1 cellular context compared by ENCODE assay signal in the genomic region with DNA sequence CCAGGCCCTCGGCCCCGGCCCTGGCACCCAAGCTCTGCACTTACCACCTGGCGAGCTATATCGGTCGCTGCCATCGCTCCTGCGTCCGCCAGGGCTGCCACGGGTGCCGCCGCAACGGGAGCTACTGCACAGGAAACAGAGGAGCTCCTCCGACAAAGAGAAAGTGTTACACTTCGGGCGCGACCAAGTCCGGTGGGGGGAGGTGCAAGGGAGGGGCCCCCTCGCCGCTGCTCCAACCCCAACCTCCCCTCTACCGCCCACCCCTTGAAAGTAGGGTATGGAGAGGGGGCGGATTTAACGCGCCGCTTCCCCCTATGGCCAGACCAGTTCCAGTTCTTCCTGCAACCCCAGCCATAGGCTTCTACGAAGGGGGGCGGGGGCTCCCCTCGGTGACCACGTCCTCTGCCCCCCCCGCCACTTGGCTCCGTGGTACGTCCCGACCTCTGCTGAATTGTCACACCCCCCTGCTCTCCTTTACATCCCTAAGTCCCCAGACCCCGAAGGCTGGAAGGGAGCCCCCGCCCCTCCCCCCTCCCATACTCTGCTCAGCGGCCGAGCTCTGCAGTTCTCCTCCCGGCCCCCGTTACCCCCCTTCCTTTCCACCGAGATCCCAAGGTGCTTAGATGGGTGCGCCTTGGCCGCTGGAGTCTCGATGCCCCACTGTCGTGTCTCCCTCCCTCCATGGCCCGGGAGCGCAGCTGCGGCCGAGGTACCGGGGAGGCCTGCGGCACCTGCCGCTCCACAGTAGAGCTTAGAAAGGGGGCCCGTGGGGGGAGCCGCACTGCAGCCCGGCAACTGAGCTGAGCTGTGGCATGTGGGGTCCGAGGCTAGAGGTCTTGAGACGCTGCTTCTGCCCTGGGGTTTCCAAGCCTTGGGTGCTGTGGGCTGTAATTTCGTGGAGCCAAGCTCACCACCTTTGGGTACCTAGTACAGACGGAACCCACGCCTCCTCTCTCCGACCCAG.
TF ChIP-seq lines count a peak whose summit lies in the region.

Gene SEPTIN6, minus strand, starts transcription at position 137 of the 964 bp plus-strand sequence. Its CDS starts 63 bp downstream, at position 74.

TF ChIP-seq in GM12878, 131 proteins besides CTCF, POLR2A, EP300 and RAD21 (continued from another document and continues in another):
- TF ChIP-seq USF1 (IDR thresholded peaks at IDR 0.05; ENCODE audit: borderline replicate concordance, extremely low read length, insufficient read depth, low read depth, low read length) (no peak), SRF (IDR thresholded peaks at IDR 0.05; ENCODE audit: low read depth in 2 of 2, low read length in 2 of 2) (no peak), MYC (IDR thresholded peaks at IDR 0.05; ENCODE audit: insufficient read depth, insufficient read length, insufficient replicate concordance, low read length, severe bottlenecking) (no peak), CHD1 (IDR thresholded peaks at IDR 0.05; ENCODE audit: low read depth, low read length) (peak; percentile 95; the same call in 1 of the 2 replicates), TCF12 (IDR thresholded peaks at IDR 0.05; ENCODE audit: low read depth, low read length) (no peak), TAF1 (IDR thresholded peaks at IDR 0.05; ENCODE audit: borderline replicate concordance, low read depth, low read length) (peak; percentile 92), POLR2AphosphoS5 (IDR thresholded peaks at IDR 0.05; ENCODE audit: low read length) (peak; percentile 94), POLR2AphosphoS2 (IDR thresholded peaks at IDR 0.05; ENCODE audit: low read depth, low read length) (peak; percentile 87), YBX1 (IDR thresholded peaks at IDR 0.05) (no peak), RAD51 (IDR thresholded peaks at IDR 0.05) (no peak), NR2C1 (IDR thresholded peaks at IDR 0.05) (0 out of 2 replicates have a peak, but pooled peaks have one; percentile 25), ZNF687 (IDR thresholded peaks at IDR 0.05) (peak; percentile 55; the same call in 1 of the 2 replicates), RBBP5 (conservative IDR thresholded peaks at IDR 0.05) (no peak), MEF2B (IDR thresholded peaks at IDR 0.05; ENCODE audit: partially characterized antibody, poor library complexity, severe bottlenecking) (peak; percentile 45), CUX1 (IDR thresholded peaks at IDR 0.05; ENCODE audit: insufficient replicate concordance, low read depth, low read length) (no peak), STAT3 (IDR thresholded peaks at IDR 0.05; ENCODE audit: low read depth, low read length) (no peak), SPI1 (IDR thresholded peaks at IDR 0.05; ENCODE audit: borderline replicate concordance, insufficient read depth, low read depth, low read length) (no peak), NBN (IDR thresholded peaks at IDR 0.05) (peak; percentile 93), EZH2 (IDR thresholded peaks at IDR 0.05; ENCODE audit: borderline replicate concordance, control insufficient read depth, low read depth, low read length) (no peak), BHLHE40 (IDR thresholded peaks at IDR 0.05; ENCODE audit: borderline replicate concordance in 1 of 2, low read depth in 2 of 2, low read length in 1 of 2) (peak; percentile 77 to 87), ZSCAN29 (IDR thresholded peaks at IDR 0.05) (no peak), NFYA (IDR thresholded peaks at IDR 0.05; ENCODE audit: borderline replicate concordance, low read depth, low read length) (no peak), SP1 (IDR thresholded peaks at IDR 0.05; ENCODE audit: low read depth, low read length) (peak; percentile 55), ZNF384 (IDR thresholded peaks at IDR 0.05; ENCODE audit: borderline replicate concordance, low read depth, low read length) (no peak), ZNF622 (IDR thresholded peaks at IDR 0.05) (no peak), KLF5 (IDR thresholded peaks at IDR 0.05; ENCODE audit: partially characterized antibody) (peak; percentile 97)
- TF ChIP-seq, protein P1, sequence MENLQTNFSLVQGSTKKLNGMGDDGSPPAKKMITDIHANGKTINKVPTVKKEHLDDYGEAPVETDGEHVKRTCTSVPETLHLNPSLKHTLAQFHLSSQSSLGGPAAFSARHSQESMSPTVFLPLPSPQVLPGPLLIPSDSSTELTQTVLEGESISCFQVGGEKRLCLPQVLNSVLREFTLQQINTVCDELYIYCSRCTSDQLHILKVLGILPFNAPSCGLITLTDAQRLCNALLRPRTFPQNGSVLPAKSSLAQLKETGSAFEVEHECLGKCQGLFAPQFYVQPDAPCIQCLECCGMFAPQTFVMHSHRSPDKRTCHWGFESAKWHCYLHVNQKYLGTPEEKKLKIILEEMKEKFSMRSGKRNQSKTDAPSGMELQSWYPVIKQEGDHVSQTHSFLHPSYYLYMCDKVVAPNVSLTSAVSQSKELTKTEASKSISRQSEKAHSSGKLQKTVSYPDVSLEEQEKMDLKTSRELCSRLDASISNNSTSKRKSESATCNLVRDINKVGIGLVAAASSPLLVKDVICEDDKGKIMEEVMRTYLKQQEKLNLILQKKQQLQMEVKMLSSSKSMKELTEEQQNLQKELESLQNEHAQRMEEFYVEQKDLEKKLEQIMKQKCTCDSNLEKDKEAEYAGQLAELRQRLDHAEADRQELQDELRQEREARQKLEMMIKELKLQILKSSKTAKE (IDR thresholded peaks at IDR 0.05; ENCODE audit: low read depth, poor library complexity, severe bottlenecking) = peak; percentile 88
- TF ChIP-seq, protein P2, sequence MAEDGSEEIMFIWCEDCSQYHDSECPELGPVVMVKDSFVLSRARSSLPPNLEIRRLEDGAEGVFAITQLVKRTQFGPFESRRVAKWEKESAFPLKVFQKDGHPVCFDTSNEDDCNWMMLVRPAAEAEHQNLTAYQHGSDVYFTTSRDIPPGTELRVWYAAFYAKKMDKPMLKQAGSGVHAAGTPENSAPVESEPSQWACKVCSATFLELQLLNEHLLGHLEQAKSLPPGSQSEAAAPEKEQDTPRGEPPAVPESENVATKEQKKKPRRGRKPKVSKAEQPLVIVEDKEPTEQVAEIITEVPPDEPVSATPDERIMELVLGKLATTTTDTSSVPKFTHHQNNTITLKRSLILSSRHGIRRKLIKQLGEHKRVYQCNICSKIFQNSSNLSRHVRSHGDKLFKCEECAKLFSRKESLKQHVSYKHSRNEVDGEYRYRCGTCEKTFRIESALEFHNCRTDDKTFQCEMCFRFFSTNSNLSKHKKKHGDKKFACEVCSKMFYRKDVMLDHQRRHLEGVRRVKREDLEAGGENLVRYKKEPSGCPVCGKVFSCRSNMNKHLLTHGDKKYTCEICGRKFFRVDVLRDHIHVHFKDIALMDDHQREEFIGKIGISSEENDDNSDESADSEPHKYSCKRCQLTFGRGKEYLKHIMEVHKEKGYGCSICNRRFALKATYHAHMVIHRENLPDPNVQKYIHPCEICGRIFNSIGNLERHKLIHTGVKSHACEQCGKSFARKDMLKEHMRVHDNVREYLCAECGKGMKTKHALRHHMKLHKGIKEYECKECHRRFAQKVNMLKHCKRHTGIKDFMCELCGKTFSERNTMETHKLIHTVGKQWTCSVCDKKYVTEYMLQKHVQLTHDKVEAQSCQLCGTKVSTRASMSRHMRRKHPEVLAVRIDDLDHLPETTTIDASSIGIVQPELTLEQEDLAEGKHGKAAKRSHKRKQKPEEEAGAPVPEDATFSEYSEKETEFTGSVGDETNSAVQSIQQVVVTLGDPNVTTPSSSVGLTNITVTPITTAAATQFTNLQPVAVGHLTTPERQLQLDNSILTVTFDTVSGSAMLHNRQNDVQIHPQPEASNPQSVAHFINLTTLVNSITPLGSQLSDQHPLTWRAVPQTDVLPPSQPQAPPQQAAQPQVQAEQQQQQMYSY (CRISPR knock-in tag; IDR thresholded peaks at IDR 0.05) = no peak
- TF ChIP-seq, protein P3, sequence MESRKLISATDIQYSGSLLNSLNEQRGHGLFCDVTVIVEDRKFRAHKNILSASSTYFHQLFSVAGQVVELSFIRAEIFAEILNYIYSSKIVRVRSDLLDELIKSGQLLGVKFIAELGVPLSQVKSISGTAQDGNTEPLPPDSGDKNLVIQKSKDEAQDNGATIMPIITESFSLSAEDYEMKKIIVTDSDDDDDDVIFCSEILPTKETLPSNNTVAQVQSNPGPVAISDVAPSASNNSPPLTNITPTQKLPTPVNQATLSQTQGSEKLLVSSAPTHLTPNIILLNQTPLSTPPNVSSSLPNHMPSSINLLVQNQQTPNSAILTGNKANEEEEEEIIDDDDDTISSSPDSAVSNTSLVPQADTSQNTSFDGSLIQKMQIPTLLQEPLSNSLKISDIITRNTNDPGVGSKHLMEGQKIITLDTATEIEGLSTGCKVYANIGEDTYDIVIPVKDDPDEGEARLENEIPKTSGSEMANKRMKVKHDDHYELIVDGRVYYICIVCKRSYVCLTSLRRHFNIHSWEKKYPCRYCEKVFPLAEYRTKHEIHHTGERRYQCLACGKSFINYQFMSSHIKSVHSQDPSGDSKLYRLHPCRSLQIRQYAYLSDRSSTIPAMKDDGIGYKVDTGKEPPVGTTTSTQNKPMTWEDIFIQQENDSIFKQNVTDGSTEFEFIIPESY (IDR thresholded peaks at IDR 0.05) = 0 out of 2 replicates have a peak, but pooled peaks have one; percentile 9
